Comparison of ENCODE assay signal across 1 cellular context in the genomic region with DNA sequence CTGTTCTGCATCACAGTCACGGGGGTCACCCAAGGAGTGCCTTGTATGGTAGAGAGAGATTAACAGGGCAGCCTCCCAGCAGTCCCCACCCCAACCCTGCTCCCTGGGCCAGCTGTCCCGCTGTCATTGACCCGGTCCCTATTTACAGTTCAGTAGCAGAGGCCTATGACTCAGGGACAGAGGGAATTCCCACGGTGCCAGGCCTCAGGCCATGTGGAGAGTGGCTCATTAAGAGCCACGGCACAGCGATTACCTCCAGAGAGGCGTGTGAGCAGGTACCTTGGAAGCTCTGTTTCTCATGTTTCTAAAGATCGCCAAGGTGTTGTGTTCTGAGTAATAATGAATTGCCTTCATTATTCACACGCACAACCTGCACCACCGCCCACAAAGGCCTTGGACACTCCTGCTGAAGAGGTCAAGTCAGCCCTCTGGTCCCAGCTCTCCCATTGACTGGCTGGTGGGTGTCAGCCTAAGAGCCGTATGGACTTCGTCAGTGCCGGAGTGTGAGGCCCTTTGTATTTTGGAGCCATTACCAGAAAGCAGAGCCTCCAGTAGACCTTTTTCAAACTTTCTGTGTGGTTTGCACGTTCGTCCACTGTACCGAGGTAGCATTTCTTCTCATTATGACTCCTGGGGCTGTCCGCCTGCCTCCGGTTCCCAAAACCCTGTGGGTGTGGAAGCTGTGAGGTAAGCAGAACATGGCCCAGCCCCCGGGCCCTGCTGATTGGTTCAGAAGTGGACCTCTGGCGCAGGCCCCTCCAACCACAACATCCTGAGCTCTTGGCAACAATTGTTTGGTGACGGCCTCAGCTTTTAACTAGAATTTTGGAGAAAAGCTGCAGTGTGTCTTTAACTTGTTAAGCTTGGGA.
TF ChIP-seq lines count a peak whose summit lies in the region.

No MANE protein-coding gene starts in this region.

TF ChIP-seq in HepG2, 621 proteins besides CTCF, POLR2A, EP300 and RAD21 (continued from another document and continues in another):
- TF ChIP-seq, protein P1, sequence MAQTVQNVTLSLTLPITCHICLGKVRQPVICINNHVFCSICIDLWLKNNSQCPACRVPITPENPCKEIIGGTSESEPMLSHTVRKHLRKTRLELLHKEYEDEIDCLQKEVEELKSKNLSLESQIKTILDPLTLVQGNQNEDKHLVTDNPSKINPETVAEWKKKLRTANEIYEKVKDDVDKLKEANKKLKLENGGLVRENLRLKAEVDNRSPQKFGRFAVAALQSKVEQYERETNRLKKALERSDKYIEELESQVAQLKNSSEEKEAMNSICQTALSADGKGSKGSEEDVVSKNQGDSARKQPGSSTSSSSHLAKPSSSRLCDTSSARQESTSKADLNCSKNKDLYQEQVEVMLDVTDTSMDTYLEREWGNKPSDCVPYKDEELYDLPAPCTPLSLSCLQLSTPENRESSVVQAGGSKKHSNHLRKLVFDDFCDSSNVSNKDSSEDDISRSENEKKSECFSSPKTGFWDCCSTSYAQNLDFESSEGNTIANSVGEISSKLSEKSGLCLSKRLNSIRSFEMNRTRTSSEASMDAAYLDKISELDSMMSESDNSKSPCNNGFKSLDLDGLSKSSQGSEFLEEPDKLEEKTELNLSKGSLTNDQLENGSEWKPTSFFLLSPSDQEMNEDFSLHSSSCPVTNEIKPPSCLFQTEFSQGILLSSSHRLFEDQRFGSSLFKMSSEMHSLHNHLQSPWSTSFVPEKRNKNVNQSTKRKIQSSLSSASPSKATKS (CRISPR knock-in tag; IDR thresholded peaks at IDR 0.05): no peak
- TF ChIP-seq PAX8 (CRISPR knock-in tag; IDR thresholded peaks at IDR 0.05; ENCODE audit: borderline replicate concordance): peak; percentile 81; the same call in 1 of the 2 replicates
- TF ChIP-seq SP5 (CRISPR knock-in tag; IDR thresholded peaks at IDR 0.05; ENCODE audit: borderline replicate concordance, low read depth): no peak
- TF ChIP-seq ZBTB1 (CRISPR knock-in tag; IDR thresholded peaks at IDR 0.05; ENCODE audit: borderline replicate concordance): no peak
- no peak for TF ChIP-seq FOXP1 (IDR thresholded peaks at IDR 0.05)
- TF ChIP-seq FOXP1 (CRISPR knock-in tag; IDR thresholded peaks at IDR 0.05): peak; percentile 23; the same call in 1 of the 2 replicates
- TF ChIP-seq, protein P2, sequence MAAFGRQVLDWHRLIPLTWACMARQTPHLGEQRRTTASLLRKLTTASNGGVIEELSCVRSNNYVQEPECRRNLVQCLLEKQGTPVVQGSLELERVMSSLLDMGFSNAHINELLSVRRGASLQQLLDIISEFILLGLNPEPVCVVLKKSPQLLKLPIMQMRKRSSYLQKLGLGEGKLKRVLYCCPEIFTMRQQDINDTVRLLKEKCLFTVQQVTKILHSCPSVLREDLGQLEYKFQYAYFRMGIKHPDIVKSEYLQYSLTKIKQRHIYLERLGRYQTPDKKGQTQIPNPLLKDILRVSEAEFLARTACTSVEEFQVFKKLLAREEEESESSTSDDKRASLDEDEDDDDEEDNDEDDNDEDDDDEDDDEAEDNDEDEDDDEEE (CRISPR knock-in tag; IDR thresholded peaks at IDR 0.05): peak; percentile 89; the same call in 1 of the 2 replicates
- TF ChIP-seq ZNF232 (CRISPR knock-in tag; IDR thresholded peaks at IDR 0.05; ENCODE audit: borderline replicate concordance): peak; percentile 76; the same call in 1 of the 2 replicates
- TF ChIP-seq, protein P3, sequence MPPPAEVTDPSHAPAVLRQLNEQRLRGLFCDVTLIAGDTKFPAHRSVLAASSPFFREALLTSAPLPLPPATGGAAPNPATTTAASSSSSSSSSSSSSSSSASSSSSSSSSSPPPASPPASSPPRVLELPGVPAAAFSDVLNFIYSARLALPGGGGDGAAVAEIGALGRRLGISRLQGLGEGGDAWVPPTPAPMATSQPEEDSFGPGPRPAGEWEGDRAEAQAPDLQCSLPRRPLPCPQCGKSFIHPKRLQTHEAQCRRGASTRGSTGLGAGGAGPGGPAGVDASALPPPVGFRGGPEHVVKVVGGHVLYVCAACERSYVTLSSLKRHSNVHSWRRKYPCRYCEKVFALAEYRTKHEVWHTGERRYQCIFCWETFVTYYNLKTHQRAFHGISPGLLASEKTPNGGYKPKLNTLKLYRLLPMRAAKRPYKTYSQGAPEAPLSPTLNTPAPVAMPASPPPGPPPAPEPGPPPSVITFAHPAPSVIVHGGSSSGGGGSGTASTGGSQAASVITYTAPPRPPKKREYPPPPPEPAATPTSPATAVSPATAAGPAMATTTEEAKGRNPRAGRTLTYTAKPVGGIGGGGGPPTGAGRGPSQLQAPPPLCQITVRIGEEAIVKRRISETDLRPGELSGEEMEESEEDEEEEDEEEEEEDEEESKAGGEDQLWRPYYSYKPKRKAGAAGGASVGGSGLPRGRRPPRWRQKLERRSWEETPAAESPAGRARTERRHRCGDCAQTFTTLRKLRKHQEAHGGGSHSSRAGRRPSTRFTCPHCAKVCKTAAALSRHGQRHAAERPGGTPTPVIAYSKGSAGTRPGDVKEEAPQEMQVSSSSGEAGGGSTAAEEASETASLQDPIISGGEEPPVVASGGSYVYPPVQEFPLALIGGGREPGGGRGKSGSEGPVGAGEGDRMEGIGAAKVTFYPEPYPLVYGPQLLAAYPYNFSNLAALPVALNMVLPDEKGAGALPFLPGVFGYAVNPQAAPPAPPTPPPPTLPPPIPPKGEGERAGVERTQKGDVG (CRISPR knock-in tag; IDR thresholded peaks at IDR 0.05; ENCODE audit: borderline replicate concordance): no peak
- 0 out of 2 replicates have a peak, but pooled peaks have one; percentile 33 for TF ChIP-seq ZNF430 (CRISPR knock-in tag; IDR thresholded peaks at IDR 0.05)
- peak; percentile 95 for TF ChIP-seq RFXAP (CRISPR knock-in tag; IDR thresholded peaks at IDR 0.05; ENCODE audit: borderline replicate concordance)
- TF ChIP-seq KDM2A (CRISPR knock-in tag; IDR thresholded peaks at IDR 0.05; ENCODE audit: borderline replicate concordance, low read depth): no peak; the same call in none of the 2 replicates
- TF ChIP-seq ZKSCAN8 (CRISPR knock-in tag; IDR thresholded peaks at IDR 0.05; ENCODE audit: borderline replicate concordance): no peak
- TF ChIP-seq, protein P4, sequence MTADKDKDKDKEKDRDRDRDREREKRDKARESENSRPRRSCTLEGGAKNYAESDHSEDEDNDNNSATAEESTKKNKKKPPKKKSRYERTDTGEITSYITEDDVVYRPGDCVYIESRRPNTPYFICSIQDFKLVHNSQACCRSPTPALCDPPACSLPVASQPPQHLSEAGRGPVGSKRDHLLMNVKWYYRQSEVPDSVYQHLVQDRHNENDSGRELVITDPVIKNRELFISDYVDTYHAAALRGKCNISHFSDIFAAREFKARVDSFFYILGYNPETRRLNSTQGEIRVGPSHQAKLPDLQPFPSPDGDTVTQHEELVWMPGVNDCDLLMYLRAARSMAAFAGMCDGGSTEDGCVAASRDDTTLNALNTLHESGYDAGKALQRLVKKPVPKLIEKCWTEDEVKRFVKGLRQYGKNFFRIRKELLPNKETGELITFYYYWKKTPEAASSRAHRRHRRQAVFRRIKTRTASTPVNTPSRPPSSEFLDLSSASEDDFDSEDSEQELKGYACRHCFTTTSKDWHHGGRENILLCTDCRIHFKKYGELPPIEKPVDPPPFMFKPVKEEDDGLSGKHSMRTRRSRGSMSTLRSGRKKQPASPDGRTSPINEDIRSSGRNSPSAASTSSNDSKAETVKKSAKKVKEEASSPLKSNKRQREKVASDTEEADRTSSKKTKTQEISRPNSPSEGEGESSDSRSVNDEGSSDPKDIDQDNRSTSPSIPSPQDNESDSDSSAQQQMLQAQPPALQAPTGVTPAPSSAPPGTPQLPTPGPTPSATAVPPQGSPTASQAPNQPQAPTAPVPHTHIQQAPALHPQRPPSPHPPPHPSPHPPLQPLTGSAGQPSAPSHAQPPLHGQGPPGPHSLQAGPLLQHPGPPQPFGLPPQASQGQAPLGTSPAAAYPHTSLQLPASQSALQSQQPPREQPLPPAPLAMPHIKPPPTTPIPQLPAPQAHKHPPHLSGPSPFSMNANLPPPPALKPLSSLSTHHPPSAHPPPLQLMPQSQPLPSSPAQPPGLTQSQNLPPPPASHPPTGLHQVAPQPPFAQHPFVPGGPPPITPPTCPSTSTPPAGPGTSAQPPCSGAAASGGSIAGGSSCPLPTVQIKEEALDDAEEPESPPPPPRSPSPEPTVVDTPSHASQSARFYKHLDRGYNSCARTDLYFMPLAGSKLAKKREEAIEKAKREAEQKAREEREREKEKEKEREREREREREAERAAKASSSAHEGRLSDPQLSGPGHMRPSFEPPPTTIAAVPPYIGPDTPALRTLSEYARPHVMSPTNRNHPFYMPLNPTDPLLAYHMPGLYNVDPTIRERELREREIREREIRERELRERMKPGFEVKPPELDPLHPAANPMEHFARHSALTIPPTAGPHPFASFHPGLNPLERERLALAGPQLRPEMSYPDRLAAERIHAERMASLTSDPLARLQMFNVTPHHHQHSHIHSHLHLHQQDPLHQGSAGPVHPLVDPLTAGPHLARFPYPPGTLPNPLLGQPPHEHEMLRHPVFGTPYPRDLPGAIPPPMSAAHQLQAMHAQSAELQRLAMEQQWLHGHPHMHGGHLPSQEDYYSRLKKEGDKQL (CRISPR knock-in tag; IDR thresholded peaks at IDR 0.05; ENCODE audit: low read depth): no peak
- TF ChIP-seq ZNF274 (CRISPR knock-in tag; IDR thresholded peaks at IDR 0.05): no peak
- no peak for TF ChIP-seq ZNF878 (CRISPR knock-in tag; IDR thresholded peaks at IDR 0.05)
- TF ChIP-seq DMAP1 (CRISPR knock-in tag; IDR thresholded peaks at IDR 0.05): peak; percentile 44; the same call in 1 of the 2 replicates
- TF ChIP-seq KLF16 (CRISPR knock-in tag; IDR thresholded peaks at IDR 0.05): 0 out of 4 replicates have a peak, but pooled peaks of 1 of the 2 experiments have one; percentile 51
- TF ChIP-seq, protein P5, sequence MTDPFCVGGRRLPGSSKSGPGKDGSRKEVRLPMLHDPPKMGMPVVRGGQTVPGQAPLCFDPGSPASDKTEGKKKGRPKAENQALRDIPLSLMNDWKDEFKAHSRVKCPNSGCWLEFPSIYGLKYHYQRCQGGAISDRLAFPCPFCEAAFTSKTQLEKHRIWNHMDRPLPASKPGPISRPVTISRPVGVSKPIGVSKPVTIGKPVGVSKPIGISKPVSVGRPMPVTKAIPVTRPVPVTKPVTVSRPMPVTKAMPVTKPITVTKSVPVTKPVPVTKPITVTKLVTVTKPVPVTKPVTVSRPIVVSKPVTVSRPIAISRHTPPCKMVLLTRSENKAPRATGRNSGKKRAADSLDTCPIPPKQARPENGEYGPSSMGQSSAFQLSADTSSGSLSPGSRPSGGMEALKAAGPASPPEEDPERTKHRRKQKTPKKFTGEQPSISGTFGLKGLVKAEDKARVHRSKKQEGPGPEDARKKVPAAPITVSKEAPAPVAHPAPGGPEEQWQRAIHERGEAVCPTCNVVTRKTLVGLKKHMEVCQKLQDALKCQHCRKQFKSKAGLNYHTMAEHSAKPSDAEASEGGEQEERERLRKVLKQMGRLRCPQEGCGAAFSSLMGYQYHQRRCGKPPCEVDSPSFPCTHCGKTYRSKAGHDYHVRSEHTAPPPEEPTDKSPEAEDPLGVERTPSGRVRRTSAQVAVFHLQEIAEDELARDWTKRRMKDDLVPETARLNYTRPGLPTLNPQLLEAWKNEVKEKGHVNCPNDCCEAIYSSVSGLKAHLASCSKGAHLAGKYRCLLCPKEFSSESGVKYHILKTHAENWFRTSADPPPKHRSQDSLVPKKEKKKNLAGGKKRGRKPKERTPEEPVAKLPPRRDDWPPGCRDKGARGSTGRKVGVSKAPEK (CRISPR knock-in tag; IDR thresholded peaks at IDR 0.05; ENCODE audit: borderline replicate concordance): 0 out of 2 replicates have a peak, but pooled peaks have one; percentile 73
- 0 out of 2 replicates have a peak, but pooled peaks have one; percentile 21 for TF ChIP-seq ARID2 (CRISPR knock-in tag; IDR thresholded peaks at IDR 0.05; ENCODE audit: borderline replicate concordance)
- no peak for TF ChIP-seq ATF7-NPFF (CRISPR knock-in tag; IDR thresholded peaks at IDR 0.05; ENCODE audit: low read depth)
- TF ChIP-seq ZBTB7B (CRISPR knock-in tag; IDR thresholded peaks at IDR 0.05): peak; percentile 43; the same call in 1 of the 2 replicates
- TF ChIP-seq, protein P6, sequence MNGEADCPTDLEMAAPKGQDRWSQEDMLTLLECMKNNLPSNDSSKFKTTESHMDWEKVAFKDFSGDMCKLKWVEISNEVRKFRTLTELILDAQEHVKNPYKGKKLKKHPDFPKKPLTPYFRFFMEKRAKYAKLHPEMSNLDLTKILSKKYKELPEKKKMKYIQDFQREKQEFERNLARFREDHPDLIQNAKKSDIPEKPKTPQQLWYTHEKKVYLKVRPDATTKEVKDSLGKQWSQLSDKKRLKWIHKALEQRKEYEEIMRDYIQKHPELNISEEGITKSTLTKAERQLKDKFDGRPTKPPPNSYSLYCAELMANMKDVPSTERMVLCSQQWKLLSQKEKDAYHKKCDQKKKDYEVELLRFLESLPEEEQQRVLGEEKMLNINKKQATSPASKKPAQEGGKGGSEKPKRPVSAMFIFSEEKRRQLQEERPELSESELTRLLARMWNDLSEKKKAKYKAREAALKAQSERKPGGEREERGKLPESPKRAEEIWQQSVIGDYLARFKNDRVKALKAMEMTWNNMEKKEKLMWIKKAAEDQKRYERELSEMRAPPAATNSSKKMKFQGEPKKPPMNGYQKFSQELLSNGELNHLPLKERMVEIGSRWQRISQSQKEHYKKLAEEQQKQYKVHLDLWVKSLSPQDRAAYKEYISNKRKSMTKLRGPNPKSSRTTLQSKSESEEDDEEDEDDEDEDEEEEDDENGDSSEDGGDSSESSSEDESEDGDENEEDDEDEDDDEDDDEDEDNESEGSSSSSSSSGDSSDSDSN (CRISPR knock-in tag; IDR thresholded peaks at IDR 0.05): peak; percentile 52; the same call in 1 of the 2 replicates
- TF ChIP-seq ZNF160 (CRISPR knock-in tag; IDR thresholded peaks at IDR 0.05): 0 out of 2 replicates have a peak, but pooled peaks have one; percentile 16
- TF ChIP-seq ZNF350 (CRISPR knock-in tag; IDR thresholded peaks at IDR 0.05; ENCODE audit: borderline replicate concordance, low read depth): peak; percentile 18; the same call in 1 of the 2 replicates
- peak; percentile 21; the same call in 1 of the 2 replicates for TF ChIP-seq HNF4A (CRISPR knock-in tag; IDR thresholded peaks at IDR 0.05)
- TF ChIP-seq, protein P7, sequence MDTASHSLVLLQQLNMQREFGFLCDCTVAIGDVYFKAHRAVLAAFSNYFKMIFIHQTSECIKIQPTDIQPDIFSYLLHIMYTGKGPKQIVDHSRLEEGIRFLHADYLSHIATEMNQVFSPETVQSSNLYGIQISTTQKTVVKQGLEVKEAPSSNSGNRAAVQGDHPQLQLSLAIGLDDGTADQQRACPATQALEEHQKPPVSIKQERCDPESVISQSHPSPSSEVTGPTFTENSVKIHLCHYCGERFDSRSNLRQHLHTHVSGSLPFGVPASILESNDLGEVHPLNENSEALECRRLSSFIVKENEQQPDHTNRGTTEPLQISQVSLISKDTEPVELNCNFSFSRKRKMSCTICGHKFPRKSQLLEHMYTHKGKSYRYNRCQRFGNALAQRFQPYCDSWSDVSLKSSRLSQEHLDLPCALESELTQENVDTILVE (CRISPR knock-in tag; IDR thresholded peaks at IDR 0.05): 0 out of 2 replicates have a peak, but pooled peaks have one; percentile 54
- TF ChIP-seq MYC (CRISPR knock-in tag; IDR thresholded peaks at IDR 0.05; ENCODE audit: borderline replicate concordance): peak; percentile 75; the same call in 1 of the 2 replicates
